Comparison of ENCODE assay signal across 1 cellular context in the genomic region with DNA sequence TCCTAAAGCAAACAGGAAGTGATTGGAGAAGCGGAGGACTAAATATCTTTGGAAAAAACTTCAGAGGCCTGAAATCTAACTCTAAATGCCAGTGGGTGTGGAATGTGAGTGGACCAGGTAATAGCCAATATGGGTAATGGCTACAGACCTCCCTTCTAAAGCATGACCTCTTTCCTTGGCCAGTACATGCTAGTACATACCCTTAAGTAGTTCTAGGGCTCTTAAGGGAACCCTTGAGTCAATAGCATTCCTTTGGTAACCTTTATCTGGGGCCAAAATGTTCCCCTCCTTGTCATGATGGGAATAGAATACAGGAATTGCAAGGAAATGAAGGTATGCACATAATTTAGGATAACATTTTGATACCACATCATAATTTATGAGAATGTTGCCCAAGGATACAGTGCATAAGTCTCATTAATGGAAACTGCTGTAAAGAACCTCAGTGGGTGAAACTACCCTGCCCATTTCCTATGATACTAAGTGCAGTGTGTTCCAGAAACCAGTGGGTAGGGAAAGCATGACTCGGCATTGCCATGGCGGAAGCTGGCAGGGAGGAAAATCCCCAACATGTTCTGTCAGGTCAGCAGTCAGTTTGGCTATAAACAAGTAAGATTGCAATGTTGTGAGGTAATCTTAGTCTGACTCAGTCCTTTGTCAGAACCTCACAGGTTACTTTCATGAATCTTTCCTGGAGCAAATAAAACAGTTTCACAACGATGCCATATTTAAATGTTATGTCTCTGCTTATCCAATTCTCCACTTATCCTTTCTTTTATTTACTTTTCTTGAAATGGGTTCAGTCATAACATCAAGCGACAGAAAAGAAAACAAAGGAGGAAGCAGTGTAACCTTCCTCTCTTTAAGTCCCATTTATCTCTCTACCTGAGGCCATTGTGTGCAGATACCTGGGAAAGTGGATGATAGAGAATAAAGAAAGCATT.
TF ChIP-seq lines count a peak whose summit lies in the region.

No MANE protein-coding gene starts in this region.

TF ChIP-seq in SK-N-SH, 30 proteins besides CTCF, POLR2A, EP300 and RAD21 (continued from another document):
- TF ChIP-seq, protein P1, sequence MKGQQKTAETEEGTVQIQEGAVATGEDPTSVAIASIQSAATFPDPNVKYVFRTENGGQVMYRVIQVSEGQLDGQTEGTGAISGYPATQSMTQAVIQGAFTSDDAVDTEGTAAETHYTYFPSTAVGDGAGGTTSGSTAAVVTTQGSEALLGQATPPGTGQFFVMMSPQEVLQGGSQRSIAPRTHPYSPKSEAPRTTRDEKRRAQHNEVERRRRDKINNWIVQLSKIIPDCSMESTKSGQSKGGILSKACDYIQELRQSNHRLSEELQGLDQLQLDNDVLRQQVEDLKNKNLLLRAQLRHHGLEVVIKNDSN (IDR thresholded peaks at IDR 0.05; ENCODE audit: borderline replicate concordance, low read depth): no peak
- TF ChIP-seq CHD2 (IDR thresholded peaks at IDR 0.05; ENCODE audit: low read length, partially characterized antibody) (no peak), SIN3A (IDR thresholded peaks at IDR 0.05; ENCODE audit: borderline replicate concordance, low read depth, low read length) (peak; percentile 80; the same call in 1 of the 2 replicates), GABPA (IDR thresholded peaks at IDR 0.05; ENCODE audit: low read depth) (no peak), GATA2 (CRISPR knock-in tag; IDR thresholded peaks at IDR 0.05) (no peak), RXRA (IDR thresholded peaks at IDR 0.05; ENCODE audit: borderline replicate concordance, low read depth) (peak; percentile 71; the same call in 1 of the 2 replicates), NFIC (IDR thresholded peaks at IDR 0.05; ENCODE audit: borderline replicate concordance) (peak; percentile 68), EZH2phosphoT487 (IDR thresholded peaks at IDR 0.05; ENCODE audit: borderline replicate concordance, low read depth) (no peak), RCOR1 (IDR thresholded peaks at IDR 0.05; ENCODE audit: low read length) (no peak), JUND (IDR thresholded peaks at IDR 0.05) (peak; percentile 90)
- TF ChIP-seq, protein P2, sequence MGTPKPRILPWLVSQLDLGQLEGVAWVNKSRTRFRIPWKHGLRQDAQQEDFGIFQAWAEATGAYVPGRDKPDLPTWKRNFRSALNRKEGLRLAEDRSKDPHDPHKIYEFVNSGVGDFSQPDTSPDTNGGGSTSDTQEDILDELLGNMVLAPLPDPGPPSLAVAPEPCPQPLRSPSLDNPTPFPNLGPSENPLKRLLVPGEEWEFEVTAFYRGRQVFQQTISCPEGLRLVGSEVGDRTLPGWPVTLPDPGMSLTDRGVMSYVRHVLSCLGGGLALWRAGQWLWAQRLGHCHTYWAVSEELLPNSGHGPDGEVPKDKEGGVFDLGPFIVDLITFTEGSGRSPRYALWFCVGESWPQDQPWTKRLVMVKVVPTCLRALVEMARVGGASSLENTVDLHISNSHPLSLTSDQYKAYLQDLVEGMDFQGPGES (IDR thresholded peaks at IDR 0.05; ENCODE audit: low read depth, low read length): no peak
- TF ChIP-seq, protein P3, sequence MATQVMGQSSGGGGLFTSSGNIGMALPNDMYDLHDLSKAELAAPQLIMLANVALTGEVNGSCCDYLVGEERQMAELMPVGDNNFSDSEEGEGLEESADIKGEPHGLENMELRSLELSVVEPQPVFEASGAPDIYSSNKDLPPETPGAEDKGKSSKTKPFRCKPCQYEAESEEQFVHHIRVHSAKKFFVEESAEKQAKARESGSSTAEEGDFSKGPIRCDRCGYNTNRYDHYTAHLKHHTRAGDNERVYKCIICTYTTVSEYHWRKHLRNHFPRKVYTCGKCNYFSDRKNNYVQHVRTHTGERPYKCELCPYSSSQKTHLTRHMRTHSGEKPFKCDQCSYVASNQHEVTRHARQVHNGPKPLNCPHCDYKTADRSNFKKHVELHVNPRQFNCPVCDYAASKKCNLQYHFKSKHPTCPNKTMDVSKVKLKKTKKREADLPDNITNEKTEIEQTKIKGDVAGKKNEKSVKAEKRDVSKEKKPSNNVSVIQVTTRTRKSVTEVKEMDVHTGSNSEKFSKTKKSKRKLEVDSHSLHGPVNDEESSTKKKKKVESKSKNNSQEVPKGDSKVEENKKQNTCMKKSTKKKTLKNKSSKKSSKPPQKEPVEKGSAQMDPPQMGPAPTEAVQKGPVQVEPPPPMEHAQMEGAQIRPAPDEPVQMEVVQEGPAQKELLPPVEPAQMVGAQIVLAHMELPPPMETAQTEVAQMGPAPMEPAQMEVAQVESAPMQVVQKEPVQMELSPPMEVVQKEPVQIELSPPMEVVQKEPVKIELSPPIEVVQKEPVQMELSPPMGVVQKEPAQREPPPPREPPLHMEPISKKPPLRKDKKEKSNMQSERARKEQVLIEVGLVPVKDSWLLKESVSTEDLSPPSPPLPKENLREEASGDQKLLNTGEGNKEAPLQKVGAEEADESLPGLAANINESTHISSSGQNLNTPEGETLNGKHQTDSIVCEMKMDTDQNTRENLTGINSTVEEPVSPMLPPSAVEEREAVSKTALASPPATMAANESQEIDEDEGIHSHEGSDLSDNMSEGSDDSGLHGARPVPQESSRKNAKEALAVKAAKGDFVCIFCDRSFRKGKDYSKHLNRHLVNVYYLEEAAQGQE (IDR thresholded peaks at IDR 0.05; ENCODE audit: low read depth, low read length): no peak
- TF ChIP-seq, protein P4, sequence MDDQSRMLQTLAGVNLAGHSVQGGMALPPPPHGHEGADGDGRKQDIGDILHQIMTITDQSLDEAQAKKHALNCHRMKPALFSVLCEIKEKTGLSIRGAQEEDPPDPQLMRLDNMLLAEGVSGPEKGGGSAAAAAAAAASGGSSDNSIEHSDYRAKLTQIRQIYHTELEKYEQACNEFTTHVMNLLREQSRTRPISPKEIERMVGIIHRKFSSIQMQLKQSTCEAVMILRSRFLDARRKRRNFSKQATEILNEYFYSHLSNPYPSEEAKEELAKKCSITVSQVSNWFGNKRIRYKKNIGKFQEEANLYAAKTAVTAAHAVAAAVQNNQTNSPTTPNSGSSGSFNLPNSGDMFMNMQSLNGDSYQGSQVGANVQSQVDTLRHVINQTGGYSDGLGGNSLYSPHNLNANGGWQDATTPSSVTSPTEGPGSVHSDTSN (IDR thresholded peaks at IDR 0.05): peak; percentile 80
- TF ChIP-seq, protein P5, sequence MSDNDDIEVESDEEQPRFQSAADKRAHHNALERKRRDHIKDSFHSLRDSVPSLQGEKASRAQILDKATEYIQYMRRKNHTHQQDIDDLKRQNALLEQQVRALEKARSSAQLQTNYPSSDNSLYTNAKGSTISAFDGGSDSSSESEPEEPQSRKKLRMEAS (IDR thresholded peaks at IDR 0.05; ENCODE audit: low read depth): peak; percentile 77
